Comparison of ENCODE assay signal across 26 cellular contexts in the genomic region with DNA sequence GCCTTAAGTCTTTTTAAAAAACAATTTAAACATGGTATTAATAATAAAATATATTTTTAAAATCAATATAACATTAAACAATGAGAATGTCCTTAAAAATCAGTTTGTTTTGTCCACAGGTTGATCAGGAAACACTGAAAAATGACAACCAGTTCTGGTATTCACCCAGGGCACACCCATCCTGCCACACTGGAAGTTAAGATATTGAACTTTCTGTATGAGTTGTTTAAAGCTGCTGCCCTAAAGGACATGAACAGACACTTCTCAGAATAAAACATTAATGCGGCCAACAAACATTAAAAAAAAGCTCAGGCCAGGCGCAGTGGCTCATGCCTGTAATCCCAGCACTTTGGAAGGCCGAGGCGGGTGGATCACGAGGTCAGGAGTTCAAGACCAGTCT.
"Had no signal": no experiment of that assay in that cellular context is flagged by ENCODE, and none has a peak within 500 bp of the region (broad histone marks: within the 10 kb centered on the region; RNA-seq: fewer than 3 reads in every experiment).

No MANE protein-coding gene starts in this region.

- H3K27me3 ChIP-seq: brain microvascular endothelial cell, hepatocyte, neutrophil, ovary, stomach, tibial artery had no signal

- H3K36me3 ChIP-seq: brain microvascular endothelial cell, gastroesophageal sphincter, neutrophil, ovary, prostate gland, stomach, tibial artery had no signal

- H3K27ac ChIP-seq: brain microvascular endothelial cell, gastroesophageal sphincter, hepatocyte, neutrophil, ovary, prostate gland, stomach, tibial artery had no signal

- H3K9me3 ChIP-seq: gastroesophageal sphincter, neutrophil, ovary, prostate gland, stomach, tibial artery had no signal

- H3K4me3 ChIP-seq: gastroesophageal sphincter, hepatocyte, ovary, prostate gland, stomach, tibial artery had no signal

- H3K4me2 ChIP-seq: hepatocyte had no signal

- H3K4me1 ChIP-seq: gastroesophageal sphincter, prostate gland, stomach, tibial artery had no signal

- DNase-seq: activated CD4-positive, alpha-beta memory T cell treated with anti-CD3 and anti-CD28 coated beads for 36 hours; activated CD4-positive, alpha-beta T cell treated with anti-CD3 and anti-CD28 coated beads, Interleukin-2, amount 10 ng/mL, durations not matched to agents 24 days and 14 days; activated CD4-positive, CD25-positive, alpha-beta regulatory T cell treated with anti-CD3 and anti-CD28 coated beads, Interleukin-2, amount 50 U/mL, for 72 hours; activated gamma-delta T cell treated with Interleukin-2 at 50 U/mL for 16 hours; activated naive CD4-positive, alpha-beta T cell treated with anti-CD3 and anti-CD28 coated beads, Interleukin-2, amount 50 U/mL, for 16 hours; activated T-cell treated with anti-CD3 and anti-CD28 coated beads, Interleukin-2, amount 50 U/mL, for 4 hours; amniotic stem cell; brain microvascular endothelial cell; caudate nucleus; cortex of kidney; naive B cell; nephron progenitor cell; ovary; retina; small intestine; stimulated activated CD4-positive, alpha-beta T cell treated with anti-CD3 and anti-CD28 coated beads, Interleukin-1b, Interleukin-23, amount 100 ng/mL, for 48 hours; stimulated activated naive B cell treated with anti-CD40 and anti-IgM and Interleukin-4, amounts not matched to agents 10 μg/mL and 1 μg/mL and 100 μg/mL, for 72 hours; stomach; T-helper 2 cell; tibial artery had no signal

- ATAC-seq: activated T-cell treated with anti-CD3 and anti-CD28 coated beads, Interleukin-2, amount 50 U/mL, for 4 hours; activated T-helper 17 cell treated with anti-CD3 and anti-CD28 coated beads, Interleukin-2, amount 50 U/mL, for 72 hours; gastroesophageal sphincter; sciatic nerve; stimulated activated naive B cell treated with anti-CD40 and anti-IgM and Interleukin-4, amounts not matched to agents 10 μg/mL and 1 μg/mL and 100 μg/mL, for 72 hours had no signal

- H2AFZ ChIP-seq: hepatocyte had no signal

- H3K79me2 ChIP-seq: hepatocyte had no signal
